ENCODE assay signal across 8 cellular contexts in the genomic region with DNA sequence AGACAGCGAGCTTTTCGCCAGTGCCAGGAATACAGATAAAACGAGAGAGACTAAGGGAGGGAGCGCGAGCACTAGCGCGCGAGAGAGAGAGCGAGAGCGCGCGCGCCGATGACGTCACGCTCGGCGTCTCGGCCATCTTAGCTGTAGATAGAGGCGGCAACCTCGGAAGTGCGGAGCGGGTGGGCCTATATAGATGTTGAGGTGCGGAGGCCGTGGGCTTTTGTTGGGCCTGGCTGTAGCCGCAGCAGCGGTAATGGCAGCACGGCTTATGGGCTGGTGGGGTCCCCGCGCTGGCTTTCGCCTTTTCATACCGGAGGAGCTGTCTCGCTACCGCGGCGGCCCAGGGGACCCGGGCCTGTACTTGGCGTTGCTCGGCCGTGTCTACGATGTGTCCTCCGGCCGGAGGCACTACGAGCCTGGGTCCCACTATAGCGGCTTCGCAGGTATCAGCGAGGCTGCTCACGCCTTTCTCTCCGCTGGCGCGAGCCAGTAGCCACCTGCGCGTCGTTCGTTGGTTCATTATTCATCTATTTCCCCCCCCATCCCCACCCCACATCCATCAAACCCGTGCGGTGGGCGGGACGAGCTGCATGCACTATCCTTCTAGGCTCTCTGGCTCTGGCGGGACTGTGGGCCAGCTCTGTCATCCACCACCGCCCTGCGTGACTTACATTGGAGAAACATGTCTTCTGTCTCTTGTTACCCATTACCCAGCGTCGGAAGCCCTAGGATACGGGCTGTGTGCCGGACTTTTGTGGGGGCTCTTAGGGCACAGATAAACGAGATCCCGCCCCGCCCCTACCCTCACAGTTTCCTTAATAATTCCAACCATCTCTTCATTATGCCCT. TPM values are rescaled to one million over a fixed set of nuclear protein-coding genes. Genes with fewer than 3 reads are reported as not detected.
DNase-seq lines count a peak whose midpoint lies in the region; ATAC-seq, FAIRE-seq and TF ChIP-seq lines count a peak whose summit lies in the region.

No MANE protein-coding gene starts in this region.

- H3K9me3 ChIP-seq in KOPT-K1 (ENCODE audit: insufficient read depth, low read length, poor library complexity, severe bottlenecking) (no peaks in the 10 kb centered on the region), fibroblast of lung (ENCODE audit: control insufficient read depth, insufficient read depth, low read depth, low read length) (no peaks in the 10 kb centered on the region)

- H3K4me1 Mint-ChIP-seq in naive B cell = peaks cover 36 to 40% (median 37%) of the 10 kb centered on the region in 3 donors

- peaks cover 12% of the 10 kb centered on the region; the same call in 1 of the 2 replicates for H3K36me3 ChIP-seq in KOPT-K1 (ENCODE audit: insufficient read depth, low read length)
- no peaks in the 10 kb centered on the region for H3K36me3 ChIP-seq in fibroblast of lung (ENCODE audit: control insufficient read depth, insufficient read depth, low read length)

- H3K4me2 ChIP-seq in fibroblast of lung (ENCODE audit: extremely low read depth, insufficient read depth, low read length) = peak overlapping the region; percentile 88

- H2AFZ ChIP-seq in fibroblast of lung (ENCODE audit: low read length) = peak overlapping the region; percentile 80

- ATAC-seq in GM21786 (IDR thresholded peaks at IDR 0.05; ENCODE audit: unreplicated experiment) (peak; percentile 54), naive B cell (ENCODE audit: low read depth in 2 of 2) (peak; percentile 75 to 76)

- peak overlapping the region; percentile 99 for H3K9ac ChIP-seq in fibroblast of lung (ENCODE audit: insufficient read depth, low read length)

- peaks cover 39% of the 10 kb centered on the region for H3K79me2 ChIP-seq in fibroblast of lung (ENCODE audit: control insufficient read depth, insufficient read depth, low read length)

- H3K27ac ChIP-seq in KOPT-K1 (ENCODE audit: low read depth, low read length, poor library complexity, severe bottlenecking) = peak overlapping the region; percentile 90
- peak overlapping the region; percentile 99 for H3K27ac ChIP-seq in fibroblast of lung (ENCODE audit: insufficient read depth, low read length)

- DNase-seq in DMS79 (lab: John Stamatoyannopoulos, UW) = peak; percentile 73
- DNase-seq in RCC 7860 (ENCODE audit: low spot score) = peak; percentile 72
- DNase-seq in activated T-helper 1 cell treated with anti-CD3 and anti-CD28 coated beads, Interleukin-2, amount 50 U/mL, for 16 hours (ENCODE audit: low read depth in 1 of 2, low spot score in 1 of 2) = peak; percentile 82 to 86
- peak; percentile 93 to 94 for DNase-seq in fibroblast of lung (ENCODE audit: low read depth in 2 of 2)
- DNase-seq in naive B cell = peak; percentile 89
- DNase-seq in stimulated activated CD8-positive, alpha-beta memory T cell treated with anti-CD3 and anti-CD28 coated beads, Interleukin-7, amount 100 ng/mL, for 48 hours (ENCODE audit: extremely low read depth in 1 of 2, low read depth in 1 of 2) = peak; percentile 73 to 80

- H3K27me3 Mint-ChIP-seq in naive B cell = no peaks in the 10 kb centered on the region

- H3K27me3 ChIP-seq in fibroblast of lung (ENCODE audit: control insufficient read depth, insufficient read depth, low read length) = no peaks in the 10 kb centered on the region

- peak overlapping the region; percentile 100 for H3K27ac Mint-ChIP-seq in naive B cell

- H4K20me1 ChIP-seq in fibroblast of lung (ENCODE audit: control insufficient read depth, extremely low read depth, insufficient read depth, low read length) = no peaks in the 10 kb centered on the region

- H3K4me3 ChIP-seq in fibroblast of lung (replicated peaks in 1 of 4; ENCODE audit: control extremely low read depth in 1 of 4, insufficient read depth in 1 of 4, low read depth in 3 of 4, low read length in 4 of 4) = peak overlapping the region; percentile 55 to 93 (median 76)

- peak overlapping the region; percentile 99 to 100 (median 99) for H3K4me3 Mint-ChIP-seq in naive B cell

- H3K36me3 Mint-ChIP-seq in naive B cell = no peaks in the 10 kb centered on the region

- peaks cover 10% of the 10 kb centered on the region for H3K4me1 ChIP-seq in fibroblast of lung (ENCODE audit: control insufficient read depth, extremely low read depth, insufficient read depth, low read length)

- TF ChIP-seq CTCF in fibroblast of lung (conservative IDR thresholded peaks at IDR 0.05 in 1 of 2, IDR thresholded peaks at IDR 0.05 in 1 of 2; ENCODE audit: low read depth in 1 of 2, low read length in 2 of 2) = no peak

- peak; percentile 8 for FAIRE-seq in RCC 7860 (lab: Jason Lieb, UNC)

- no peaks in the 10 kb centered on the region for H3K9me3 Mint-ChIP-seq in naive B cell

RNA-seq across cellular contexts. Expression of gene CYB5D2, which starts 0.8 kb away (rescaled TPM):
- total RNA-seq in fibroblast of lung = 23.4 and 35.7 TPM in 2 replicates
- 18.4 and 19.3 TPM in 2 replicates for polyA plus RNA-seq in fibroblast of lung
- polyA plus RNA-seq in fibroblast of lung (2012) = 16.3 and 19.5 TPM in 2 replicates
- polyA minus RNA-seq in fibroblast of lung (ENCODE audit: low replicate concordance) = 30.8 and 44.1 TPM in 2 replicates
- polyA plus RNA-seq in naive B cell (ENCODE audit: low read depth in 6 of 6) = 10 to 100 TPM in 5 of 6 donors, 1 to 10 TPM in 1; 7.8 to 27.8 (median 16.7) TPM

RNA-seq across cellular contexts. Expression of gene ZZEF1, which starts 1.0 kb away (rescaled TPM):
- 22.6 and 32.9 TPM in 2 replicates for total RNA-seq in fibroblast of lung
- polyA plus RNA-seq in fibroblast of lung (14.1 and 14.5 TPM in 2 replicates), naive B cell (ENCODE audit: low read depth in 6 of 6) (10 to 100 TPM in 1 of 6 donors, 1 to 10 TPM in 5; 4.2 to 10.6 (median 7.3) TPM)
- polyA plus RNA-seq in fibroblast of lung (2012) = 12.1 and 12.5 TPM in 2 replicates
- 66.0 and 114 TPM in 2 replicates for polyA minus RNA-seq in fibroblast of lung (ENCODE audit: low replicate concordance)

Comparison
In these comparisons a context has a peak if more than half of its experiments do, and no peak if none do; other contexts are left out.
1. Peak in every context shown above with its lines: DNase-seq, ATAC-seq, H3K4me3 ChIP-seq and H3K27ac ChIP-seq.